2 cellular contexts compared by ENCODE assay signal in the genomic region with DNA sequence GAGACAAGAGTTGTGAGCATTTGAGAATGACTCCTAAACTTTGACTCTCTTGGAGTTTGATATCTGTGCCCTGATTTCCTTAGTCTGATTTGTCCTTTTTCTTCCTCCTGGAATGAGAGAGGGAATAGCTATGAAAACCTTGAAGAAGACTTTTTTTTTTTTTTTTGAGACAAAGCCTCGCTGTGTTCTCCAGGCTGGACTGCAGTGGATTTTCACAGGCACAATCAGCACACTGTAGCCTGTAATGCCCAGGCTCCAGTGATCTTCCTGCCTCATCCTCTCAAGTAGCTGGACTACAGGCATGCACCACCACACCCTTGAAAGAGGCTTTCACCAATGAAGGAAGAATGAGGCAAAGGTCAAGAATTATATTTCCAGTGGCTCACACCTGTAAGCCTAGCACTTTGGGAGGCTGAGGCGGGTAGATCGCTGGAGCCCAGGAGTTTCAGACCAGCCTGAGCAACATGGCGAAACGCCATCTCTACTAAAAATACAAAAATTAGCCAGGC.
TF ChIP-seq lines count a peak whose summit lies in the region.

No MANE protein-coding gene starts in this region.

TF ChIP-seq in GM23338, 12 proteins besides CTCF, POLR2A, EP300 and RAD21:
- TF ChIP-seq EZH2phosphoT487 (IDR thresholded peaks at IDR 0.05; ENCODE audit: unreplicated experiment) (no peak), STAT1 (IDR thresholded peaks at IDR 0.05; ENCODE audit: unreplicated experiment) (no peak), POLR2AphosphoS5 (IDR thresholded peaks at IDR 0.05; ENCODE audit: low read depth) (no peak), JUNB (IDR thresholded peaks at IDR 0.05; ENCODE audit: unreplicated experiment) (no peak), ZNF114 (CRISPR knock-in tag; IDR thresholded peaks at IDR 0.05) (no peak), ZNF331 (CRISPR knock-in tag; IDR thresholded peaks at IDR 0.05; ENCODE audit: low read depth) (no peak)
- TF ChIP-seq, protein P1, sequence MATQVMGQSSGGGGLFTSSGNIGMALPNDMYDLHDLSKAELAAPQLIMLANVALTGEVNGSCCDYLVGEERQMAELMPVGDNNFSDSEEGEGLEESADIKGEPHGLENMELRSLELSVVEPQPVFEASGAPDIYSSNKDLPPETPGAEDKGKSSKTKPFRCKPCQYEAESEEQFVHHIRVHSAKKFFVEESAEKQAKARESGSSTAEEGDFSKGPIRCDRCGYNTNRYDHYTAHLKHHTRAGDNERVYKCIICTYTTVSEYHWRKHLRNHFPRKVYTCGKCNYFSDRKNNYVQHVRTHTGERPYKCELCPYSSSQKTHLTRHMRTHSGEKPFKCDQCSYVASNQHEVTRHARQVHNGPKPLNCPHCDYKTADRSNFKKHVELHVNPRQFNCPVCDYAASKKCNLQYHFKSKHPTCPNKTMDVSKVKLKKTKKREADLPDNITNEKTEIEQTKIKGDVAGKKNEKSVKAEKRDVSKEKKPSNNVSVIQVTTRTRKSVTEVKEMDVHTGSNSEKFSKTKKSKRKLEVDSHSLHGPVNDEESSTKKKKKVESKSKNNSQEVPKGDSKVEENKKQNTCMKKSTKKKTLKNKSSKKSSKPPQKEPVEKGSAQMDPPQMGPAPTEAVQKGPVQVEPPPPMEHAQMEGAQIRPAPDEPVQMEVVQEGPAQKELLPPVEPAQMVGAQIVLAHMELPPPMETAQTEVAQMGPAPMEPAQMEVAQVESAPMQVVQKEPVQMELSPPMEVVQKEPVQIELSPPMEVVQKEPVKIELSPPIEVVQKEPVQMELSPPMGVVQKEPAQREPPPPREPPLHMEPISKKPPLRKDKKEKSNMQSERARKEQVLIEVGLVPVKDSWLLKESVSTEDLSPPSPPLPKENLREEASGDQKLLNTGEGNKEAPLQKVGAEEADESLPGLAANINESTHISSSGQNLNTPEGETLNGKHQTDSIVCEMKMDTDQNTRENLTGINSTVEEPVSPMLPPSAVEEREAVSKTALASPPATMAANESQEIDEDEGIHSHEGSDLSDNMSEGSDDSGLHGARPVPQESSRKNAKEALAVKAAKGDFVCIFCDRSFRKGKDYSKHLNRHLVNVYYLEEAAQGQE (IDR thresholded peaks at IDR 0.05; ENCODE audit: unreplicated experiment), result no peak

TF ChIP-seq in H1, 55 proteins besides CTCF, POLR2A, EP300 and RAD21:
- no peak for TF ChIP-seq SP1 (IDR thresholded peaks at IDR 0.05; ENCODE audit: low read depth, low read length)
